12 cellular contexts compared by ENCODE assay signal in the genomic region with DNA sequence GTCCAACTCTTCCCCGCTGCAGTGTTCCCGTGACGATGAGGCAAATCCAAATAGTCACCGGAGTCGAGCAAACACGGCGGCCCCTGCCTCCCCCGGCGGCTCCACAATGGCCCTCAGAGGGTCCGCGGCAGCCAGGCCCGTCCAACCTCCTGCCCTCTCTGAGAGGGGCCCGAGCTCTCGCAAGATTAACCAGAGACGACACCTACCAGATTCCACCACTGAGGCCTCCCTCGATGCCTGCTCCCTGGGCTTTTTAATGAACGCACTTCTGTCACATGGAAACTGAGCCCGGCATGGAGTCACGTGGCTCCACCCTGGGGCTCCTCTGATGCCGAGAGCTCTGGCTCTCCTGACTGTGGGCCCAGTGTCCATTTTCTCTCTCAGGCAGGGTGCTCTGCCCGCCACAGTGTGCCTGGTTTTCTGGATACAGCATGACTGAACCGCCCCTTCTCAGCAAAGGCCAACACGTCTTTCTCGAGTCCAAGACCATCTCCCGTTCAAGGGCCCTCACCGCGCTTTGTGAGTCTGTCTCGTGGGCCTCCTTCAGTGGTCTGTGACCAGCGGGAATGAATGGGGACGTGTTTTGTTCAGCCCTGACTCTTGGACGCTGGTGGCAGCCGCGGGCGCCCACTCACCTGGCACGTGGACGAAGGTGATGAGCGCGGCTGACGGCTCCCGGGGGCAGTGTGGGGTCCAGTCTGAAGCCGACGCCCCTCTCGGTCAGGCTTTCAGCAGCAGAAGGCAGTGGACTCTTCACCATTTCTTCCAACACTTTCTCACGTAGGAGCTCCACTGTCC. TPM values are rescaled to one million over a fixed set of nuclear protein-coding genes. Genes with fewer than 3 reads are reported as not detected.
DNase-seq lines count a peak whose midpoint lies in the region; ATAC-seq and TF ChIP-seq lines count a peak whose summit lies in the region.
"Had no signal": no experiment of that assay in that cellular context is flagged by ENCODE, and none has a peak within 500 bp of the region (broad histone marks: within the 10 kb centered on the region; RNA-seq: fewer than 3 reads in every experiment).

No MANE protein-coding gene starts in this region.

- H3K27ac Mint-ChIP-seq in activated CD4-positive, alpha-beta memory T cell treated with anti-CD3 and anti-CD28 coated beads for 36 hours = peak overlapping the region; percentile 43
- H3K27ac Mint-ChIP-seq in activated CD4-positive, alpha-beta memory T cell treated with anti-CD3 and anti-CD28 coated beads, Interleukin-2, amount 10 ng/mL, durations not matched to agents 7 days and 5 days = no peak overlapping the region

- H3K36me3 ChIP-seq in DOHH2 (ENCODE audit: control insufficient read depth, low read length) = no peaks in the 10 kb centered on the region
- peaks cover 0 to 3% of the 10 kb centered on the region in 2 donors for H3K36me3 ChIP-seq in duodenal mucosa (ENCODE audit: control insufficient read depth in 1 of 2, insufficient read depth in 2 of 2, low read length in 2 of 2)

- peaks cover 2% of the 10 kb centered on the region for H3K27me3 Mint-ChIP-seq in activated CD4-positive, alpha-beta memory T cell treated with anti-CD3 and anti-CD28 coated beads for 36 hours
- H3K27me3 Mint-ChIP-seq in activated CD4-positive, alpha-beta memory T cell treated with anti-CD3 and anti-CD28 coated beads, Interleukin-2, amount 10 ng/mL, durations not matched to agents 7 days and 5 days = peaks cover 5% of the 10 kb centered on the region

- H3K4me3 ChIP-seq in DOHH2 (ENCODE audit: low read length) (no peak overlapping the region), duodenal mucosa (ENCODE audit: low read depth in 1 of 2, low read length in 2 of 2) (peak overlapping the region in 1 of 2 donors; percentile 26)
- H3K4me3 ChIP-seq: skin epidermis had no signal

- CTCF ChIA-PET in activated CD4-positive, alpha-beta memory T cell treated with anti-CD3 and anti-CD28 coated beads for 36 hours (lab: Charles Lee) = interaction anchor here (0.6 to 4.1 kb wide), 11 partner anchors 8 to 1179 kb away, joined by 3 to 50 read pairs (median 4); no protein-coding TSS in a partner anchor
- CTCF ChIA-PET in activated CD4-positive, alpha-beta memory T cell treated with anti-CD3 and anti-CD28 coated beads, Interleukin-2, amount 10 ng/mL, durations not matched to agents 7 days and 5 days (lab: Charles Lee) = interaction anchor here (0.6 to 2.9 kb wide), 11 partner anchors 8 to 166 kb away, joined by 3 to 27 read pairs (median 5); no protein-coding TSS in a partner anchor

- TF ChIP-seq CTCF in DOHH2 (IDR thresholded peaks at IDR 0.05; ENCODE audit: low read depth, low read length, poor library complexity, severe bottlenecking) = no peak

- H4K20me1 ChIP-seq in DOHH2 (ENCODE audit: control insufficient read depth, insufficient read depth, low read depth, low read length) = peaks cover 18% of the 10 kb centered on the region; the same call in 1 of the 2 replicates

- H3K79me2 ChIP-seq in DOHH2 (ENCODE audit: control insufficient read depth, low read length) = no peaks in the 10 kb centered on the region

- H3K4me1 Mint-ChIP-seq in activated CD4-positive, alpha-beta memory T cell treated with anti-CD3 and anti-CD28 coated beads for 36 hours (ENCODE audit: low read depth) = peaks cover 60% of the 10 kb centered on the region
- peaks cover 74% of the 10 kb centered on the region for H3K4me1 Mint-ChIP-seq in activated CD4-positive, alpha-beta memory T cell treated with anti-CD3 and anti-CD28 coated beads, Interleukin-2, amount 10 ng/mL, durations not matched to agents 7 days and 5 days

- peaks cover 44% of the 10 kb centered on the region for H3K27me3 ChIP-seq in DOHH2 (ENCODE audit: control insufficient read depth, low read length)
- H3K27me3 ChIP-seq in duodenal mucosa (ENCODE audit: control insufficient read depth in 1 of 2, insufficient read depth in 2 of 2, low read length in 2 of 2) = no peaks in the 10 kb centered on the region

- no peak for DNase-seq in activated CD4-positive, alpha-beta memory T cell treated with anti-CD3 and anti-CD28 coated beads for 36 hours
- no peak for DNase-seq in activated CD4-positive, alpha-beta memory T cell treated with anti-CD3 and anti-CD28 coated beads, Interleukin-2, amount 10 ng/mL, durations not matched to agents 7 days and 5 days
- DNase-seq in sciatic nerve (ENCODE audit: low spot score) (no peak), NCI-H146 (lab: John Stamatoyannopoulos, UW) (no peak)
- no peak for DNase-seq in NK-92 treated with Interleukin-12 subunit alpha and Interleukin-12 subunit beta, amount 100 ng/mL, for 24 hours (lab: John Stamatoyannopoulos, UW)
- DNase-seq: amniotic stem cell, kidney had no signal

- H3K9me3 ChIP-seq in DOHH2 (ENCODE audit: control insufficient read depth, insufficient read depth, low read length) (no peaks in the 10 kb centered on the region), duodenal mucosa (ENCODE audit: control insufficient read depth in 1 of 2, low read length in 2 of 2) (no peaks in the 10 kb centered on the region)

- H3K4me2 ChIP-seq in DOHH2 (ENCODE audit: low read length) = peak overlapping the region; percentile 34

- no peaks in the 10 kb centered on the region for H3K9me2 ChIP-seq in DOHH2 (replicated peaks; ENCODE audit: control insufficient read depth, low read length)

- POLR2A ChIA-PET in activated CD4-positive, alpha-beta memory T cell treated with anti-CD3 and anti-CD28 coated beads for 36 hours (lab: Charles Lee) = interaction anchor here (0.5 to 2.3 kb wide), 3 partner anchors 8 to 170 kb away, joined by 3 to 8 read pairs (median 6); no protein-coding TSS in a partner anchor
- POLR2A ChIA-PET in activated CD4-positive, alpha-beta memory T cell treated with anti-CD3 and anti-CD28 coated beads, Interleukin-2, amount 10 ng/mL, durations not matched to agents 7 days and 5 days (lab: Charles Lee) = interaction anchor here (0.9 to 1.6 kb wide), 2 partner anchors 8 to 20 kb away, joined by 3 to 12 read pairs; no protein-coding TSS in a partner anchor

- peak; percentile 44 for ATAC-seq in sciatic nerve
- ATAC-seq in HG03571 (IDR thresholded peaks at IDR 0.05; ENCODE audit: unreplicated experiment) = no peak

- peaks cover 7% of the 10 kb centered on the region for H3F3A ChIP-seq in DOHH2 (ENCODE audit: control insufficient read depth, insufficient read depth)

- no peaks in the 10 kb centered on the region for H3K9me3 Mint-ChIP-seq in activated CD4-positive, alpha-beta memory T cell treated with anti-CD3 and anti-CD28 coated beads for 36 hours
- H3K9me3 Mint-ChIP-seq in activated CD4-positive, alpha-beta memory T cell treated with anti-CD3 and anti-CD28 coated beads, Interleukin-2, amount 10 ng/mL, durations not matched to agents 7 days and 5 days = no peaks in the 10 kb centered on the region

- peak overlapping the region; percentile 27 to 45 for H3K9ac ChIP-seq in duodenal mucosa (ENCODE audit: low read depth in 1 of 2, low read length in 2 of 2)

- H3K27ac ChIP-seq in DOHH2 (ENCODE audit: low read depth, low read length) = no peak overlapping the region
- no peak overlapping the region for H3K27ac ChIP-seq in duodenal mucosa (ENCODE audit: low read depth, low read length)

- H3K4me1 ChIP-seq in DOHH2 (ENCODE audit: control insufficient read depth, low read length) (peaks cover 37% of the 10 kb centered on the region), duodenal mucosa (ENCODE audit: control insufficient read depth in 1 of 2, insufficient read depth in 2 of 2, low read length in 2 of 2) (peaks cover 20 to 24% of the 10 kb centered on the region in 2 donors)

- no peaks in the 10 kb centered on the region for H3K36me3 Mint-ChIP-seq in activated CD4-positive, alpha-beta memory T cell treated with anti-CD3 and anti-CD28 coated beads for 36 hours
- H3K36me3 Mint-ChIP-seq in activated CD4-positive, alpha-beta memory T cell treated with anti-CD3 and anti-CD28 coated beads, Interleukin-2, amount 10 ng/mL, durations not matched to agents 7 days and 5 days (ENCODE audit: low read depth) = peaks cover 5% of the 10 kb centered on the region

- intact Hi-C loops in activated CD4-positive, alpha-beta memory T cell treated with anti-CD3 and anti-CD28 coated beads for 36 hours (cut with micrococcal nuclease) = loop anchor here (5.0 kb wide), 1 partner anchor 144 kb away; no protein-coding TSS in a partner anchor
- intact Hi-C loops in sciatic nerve (cut with DNase I) = loop anchor here (10.0 kb wide), 1 partner anchor 107 kb away; no protein-coding TSS in a partner anchor

- no peak overlapping the region for H3K4me3 Mint-ChIP-seq in activated CD4-positive, alpha-beta memory T cell treated with anti-CD3 and anti-CD28 coated beads for 36 hours
- H3K4me3 Mint-ChIP-seq in activated CD4-positive, alpha-beta memory T cell treated with anti-CD3 and anti-CD28 coated beads, Interleukin-2, amount 10 ng/mL, durations not matched to agents 7 days and 5 days = no peak overlapping the region

RNA-seq across cellular contexts. Expression of a gene that starts 30.1 kb away (rescaled TPM):
- total RNA-seq in activated CD4-positive, alpha-beta memory T cell treated with anti-CD3 and anti-CD28 coated beads for 36 hours = under 1 TPM; 0.83 to 0.94 TPM
- total RNA-seq in activated CD4-positive, alpha-beta memory T cell treated with anti-CD3 and anti-CD28 coated beads, Interleukin-2, amount 10 ng/mL, durations not matched to agents 7 days and 5 days = under 1 TPM; 0.78 to 0.88 TPM
- total RNA-seq in sciatic nerve = 0.31 TPM
- total RNA-seq: MCF 10A had no signal
